In the genomic region with DNA sequence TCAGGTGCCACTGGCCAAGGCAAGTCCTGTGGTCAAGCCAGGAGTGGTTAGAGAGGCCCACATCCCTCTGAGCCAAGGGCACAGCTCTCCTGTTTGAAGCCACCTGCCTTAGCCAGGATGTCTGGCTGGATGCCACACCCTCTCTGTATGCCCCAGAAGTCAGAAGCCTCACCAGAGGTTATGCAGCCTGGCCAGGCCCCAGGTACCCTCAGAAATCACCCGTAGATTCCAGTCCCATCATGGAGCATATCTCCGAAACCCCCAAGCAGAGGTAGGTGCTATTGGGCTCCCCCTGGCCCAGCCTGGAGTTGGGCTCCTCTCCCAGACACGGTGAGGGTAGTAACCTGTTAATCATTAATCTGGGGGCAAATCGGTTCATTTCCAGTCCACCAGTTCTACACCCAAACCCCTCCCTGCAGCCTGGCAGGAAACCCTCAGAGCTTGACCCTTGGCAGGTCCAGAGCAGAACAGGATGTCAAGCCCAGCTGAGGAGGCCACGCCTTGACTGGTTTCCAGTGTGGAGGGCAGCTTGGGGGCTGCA, we compare ENCODE assay signal across 1 cellular context.
TF ChIP-seq lines count a peak whose summit lies in the region.

No MANE protein-coding gene starts in this region.

TF ChIP-seq in HepG2, 621 proteins besides CTCF, POLR2A, EP300 and RAD21 (continued from another document and continues in another):
- no peak for TF ChIP-seq CAMTA2 (CRISPR knock-in tag; IDR thresholded peaks at IDR 0.05; ENCODE audit: borderline replicate concordance)
- no peak for TF ChIP-seq STAT5B (CRISPR knock-in tag; IDR thresholded peaks at IDR 0.05)
- TF ChIP-seq IKZF5 (CRISPR knock-in tag; IDR thresholded peaks at IDR 0.05) = 0 out of 2 replicates have a peak, but pooled peaks have one; percentile 26
- TF ChIP-seq ZSCAN25 (CRISPR knock-in tag; IDR thresholded peaks at IDR 0.05) = no peak
- no peak for TF ChIP-seq ZNF619 (CRISPR knock-in tag; IDR thresholded peaks at IDR 0.05)
- no peak for TF ChIP-seq ZNF251 (CRISPR knock-in tag; IDR thresholded peaks at IDR 0.05)
- no peak for TF ChIP-seq ZFYVE20 (CRISPR knock-in tag; IDR thresholded peaks at IDR 0.05; ENCODE audit: borderline replicate concordance, low read depth)
- TF ChIP-seq TBL1XR1 (IDR thresholded peaks at IDR 0.05; ENCODE audit: borderline replicate concordance, low read length, partially characterized antibody) = no peak
- TF ChIP-seq MXI1 (IDR thresholded peaks at IDR 0.05; ENCODE audit: borderline replicate concordance, low read depth, low read length) = no peak
- no peak for TF ChIP-seq EHMT2 (IDR thresholded peaks at IDR 0.05; ENCODE audit: borderline replicate concordance, low read depth, low read length)
- no peak for TF ChIP-seq ZNF329 (CRISPR knock-in tag; IDR thresholded peaks at IDR 0.05; ENCODE audit: low read depth)
- no peak for TF ChIP-seq ZNF563 (CRISPR knock-in tag; IDR thresholded peaks at IDR 0.05)
- TF ChIP-seq ZBTB39 (CRISPR knock-in tag; IDR thresholded peaks at IDR 0.05) = no peak
- TF ChIP-seq ZBTB20 (CRISPR knock-in tag; IDR thresholded peaks at IDR 0.05; ENCODE audit: borderline replicate concordance, low read depth) = no peak
- peak; percentile 67; the same call in 1 of the 2 replicates for TF ChIP-seq RXRB (CRISPR knock-in tag; IDR thresholded peaks at IDR 0.05; ENCODE audit: borderline replicate concordance)
- TF ChIP-seq GATAD1 (CRISPR knock-in tag; IDR thresholded peaks at IDR 0.05) = no peak
- TF ChIP-seq FOXA1 (IDR thresholded peaks at IDR 0.05) = no peak
- TF ChIP-seq FOXA1 (CRISPR knock-in tag; IDR thresholded peaks at IDR 0.05) = no peak
- no peak for TF ChIP-seq GMEB1 (CRISPR knock-in tag; IDR thresholded peaks at IDR 0.05; ENCODE audit: borderline replicate concordance)
- TF ChIP-seq CENPT (CRISPR knock-in tag; IDR thresholded peaks at IDR 0.05; ENCODE audit: low read depth) = no peak
- TF ChIP-seq, protein P1, sequence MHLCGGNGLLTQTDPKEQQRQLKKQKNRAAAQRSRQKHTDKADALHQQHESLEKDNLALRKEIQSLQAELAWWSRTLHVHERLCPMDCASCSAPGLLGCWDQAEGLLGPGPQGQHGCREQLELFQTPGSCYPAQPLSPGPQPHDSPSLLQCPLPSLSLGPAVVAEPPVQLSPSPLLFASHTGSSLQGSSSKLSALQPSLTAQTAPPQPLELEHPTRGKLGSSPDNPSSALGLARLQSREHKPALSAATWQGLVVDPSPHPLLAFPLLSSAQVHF (CRISPR knock-in tag; IDR thresholded peaks at IDR 0.05) = no peak
- no peak for TF ChIP-seq ZNF644 (CRISPR knock-in tag; IDR thresholded peaks at IDR 0.05; ENCODE audit: low read depth)
- TF ChIP-seq, protein P2, sequence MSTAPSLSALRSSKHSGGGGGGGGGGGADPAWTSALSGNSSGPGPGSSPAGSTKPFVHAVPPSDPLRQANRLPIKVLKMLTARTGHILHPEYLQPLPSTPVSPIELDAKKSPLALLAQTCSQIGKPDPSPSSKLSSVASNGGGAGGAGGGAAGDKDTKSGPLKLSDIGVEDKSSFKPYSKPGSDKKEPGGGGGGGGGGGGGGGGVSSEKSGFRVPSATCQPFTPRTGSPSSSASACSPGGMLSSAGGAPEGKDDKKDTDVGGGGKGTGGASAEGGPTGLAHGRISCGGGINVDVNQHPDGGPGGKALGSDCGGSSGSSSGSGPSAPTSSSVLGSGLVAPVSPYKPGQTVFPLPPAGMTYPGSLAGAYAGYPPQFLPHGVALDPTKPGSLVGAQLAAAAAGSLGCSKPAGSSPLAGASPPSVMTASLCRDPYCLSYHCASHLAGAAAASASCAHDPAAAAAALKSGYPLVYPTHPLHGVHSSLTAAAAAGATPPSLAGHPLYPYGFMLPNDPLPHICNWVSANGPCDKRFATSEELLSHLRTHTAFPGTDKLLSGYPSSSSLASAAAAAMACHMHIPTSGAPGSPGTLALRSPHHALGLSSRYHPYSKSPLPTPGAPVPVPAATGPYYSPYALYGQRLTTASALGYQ (CRISPR knock-in tag; IDR thresholded peaks at IDR 0.05) = no peak
- no peak for TF ChIP-seq FOXP4 (CRISPR knock-in tag; IDR thresholded peaks at IDR 0.05)
- TF ChIP-seq KDM1A (CRISPR knock-in tag; IDR thresholded peaks at IDR 0.05) = no peak
- 0 out of 2 replicates have a peak, but pooled peaks have one; percentile 26 for TF ChIP-seq NR2F6 (IDR thresholded peaks at IDR 0.05)
- TF ChIP-seq NR2F6 (CRISPR knock-in tag; IDR thresholded peaks at IDR 0.05) = no peak
- TF ChIP-seq BRF2 (CRISPR knock-in tag; IDR thresholded peaks at IDR 0.05) = no peak
- no peak for TF ChIP-seq CSRNP2 (CRISPR knock-in tag; conservative IDR thresholded peaks at IDR 0.05; ENCODE audit: low read depth)
- TF ChIP-seq ETV5 (CRISPR knock-in tag; IDR thresholded peaks at IDR 0.05; ENCODE audit: borderline replicate concordance) = peak; percentile 51; the same call in 1 of the 2 replicates
- TF ChIP-seq ZNF343 (CRISPR knock-in tag; IDR thresholded peaks at IDR 0.05) = no peak
- TF ChIP-seq SIX1 (CRISPR knock-in tag; IDR thresholded peaks at IDR 0.05; ENCODE audit: borderline replicate concordance) = no peak
- TF ChIP-seq GFI1 (CRISPR knock-in tag; IDR thresholded peaks at IDR 0.05; ENCODE audit: borderline replicate concordance) = no peak
- peak; percentile 34; the same call in 1 of the 2 replicates for TF ChIP-seq YEATS4 (CRISPR knock-in tag; IDR thresholded peaks at IDR 0.05; ENCODE audit: borderline replicate concordance)
- no peak for TF ChIP-seq AGO1 (IDR thresholded peaks at IDR 0.05; ENCODE audit: low read depth, low read length, poor library complexity, severe bottlenecking)
- TF ChIP-seq SYNCRIP (IDR thresholded peaks at IDR 0.05; ENCODE audit: insufficient read depth, low read depth, low read length) = no peak
- TF ChIP-seq ZNF468 (CRISPR knock-in tag; IDR thresholded peaks at IDR 0.05) = no peak
- 0 out of 2 replicates have a peak, but pooled peaks have one; percentile 51 for TF ChIP-seq KLF12 (CRISPR knock-in tag; IDR thresholded peaks at IDR 0.05; ENCODE audit: borderline replicate concordance)
- TF ChIP-seq ZNF362 (CRISPR knock-in tag; IDR thresholded peaks at IDR 0.05; ENCODE audit: borderline replicate concordance) = no peak
- TF ChIP-seq IRF2 (CRISPR knock-in tag; IDR thresholded peaks at IDR 0.05) = no peak
- TF ChIP-seq PATZ1 (CRISPR knock-in tag; IDR thresholded peaks at IDR 0.05) = peak; percentile 57
- no peak for TF ChIP-seq MBNL3 (CRISPR knock-in tag; conservative IDR thresholded peaks at IDR 0.05)
- TF ChIP-seq, protein P3, sequence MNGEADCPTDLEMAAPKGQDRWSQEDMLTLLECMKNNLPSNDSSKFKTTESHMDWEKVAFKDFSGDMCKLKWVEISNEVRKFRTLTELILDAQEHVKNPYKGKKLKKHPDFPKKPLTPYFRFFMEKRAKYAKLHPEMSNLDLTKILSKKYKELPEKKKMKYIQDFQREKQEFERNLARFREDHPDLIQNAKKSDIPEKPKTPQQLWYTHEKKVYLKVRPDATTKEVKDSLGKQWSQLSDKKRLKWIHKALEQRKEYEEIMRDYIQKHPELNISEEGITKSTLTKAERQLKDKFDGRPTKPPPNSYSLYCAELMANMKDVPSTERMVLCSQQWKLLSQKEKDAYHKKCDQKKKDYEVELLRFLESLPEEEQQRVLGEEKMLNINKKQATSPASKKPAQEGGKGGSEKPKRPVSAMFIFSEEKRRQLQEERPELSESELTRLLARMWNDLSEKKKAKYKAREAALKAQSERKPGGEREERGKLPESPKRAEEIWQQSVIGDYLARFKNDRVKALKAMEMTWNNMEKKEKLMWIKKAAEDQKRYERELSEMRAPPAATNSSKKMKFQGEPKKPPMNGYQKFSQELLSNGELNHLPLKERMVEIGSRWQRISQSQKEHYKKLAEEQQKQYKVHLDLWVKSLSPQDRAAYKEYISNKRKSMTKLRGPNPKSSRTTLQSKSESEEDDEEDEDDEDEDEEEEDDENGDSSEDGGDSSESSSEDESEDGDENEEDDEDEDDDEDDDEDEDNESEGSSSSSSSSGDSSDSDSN (CRISPR knock-in tag; IDR thresholded peaks at IDR 0.05) = no peak
- no peak for TF ChIP-seq ZNF543 (CRISPR knock-in tag; IDR thresholded peaks at IDR 0.05)
